In genomic region chr4:122844391-122844790, GRCh38 we compare ENCODE assay signal across 1 cellular context. TPM values are rescaled to one million over a fixed set of nuclear protein-coding genes. Genes with fewer than 3 reads are reported as not detected.
"Had no signal": no experiment of that assay in that cellular context is flagged by ENCODE, and none has a peak within 500 bp of the region (broad histone marks: within the 10 kb centered on the region; RNA-seq: fewer than 3 reads in every experiment).

No MANE protein-coding gene starts in this region.

RNA-seq across cellular contexts. Expression of gene FGF2, which starts 17.8 kb away (rescaled TPM):
- total RNA-seq: HT-29 had no signal
